11 cellular contexts compared by ENCODE assay signal in the genomic region with DNA sequence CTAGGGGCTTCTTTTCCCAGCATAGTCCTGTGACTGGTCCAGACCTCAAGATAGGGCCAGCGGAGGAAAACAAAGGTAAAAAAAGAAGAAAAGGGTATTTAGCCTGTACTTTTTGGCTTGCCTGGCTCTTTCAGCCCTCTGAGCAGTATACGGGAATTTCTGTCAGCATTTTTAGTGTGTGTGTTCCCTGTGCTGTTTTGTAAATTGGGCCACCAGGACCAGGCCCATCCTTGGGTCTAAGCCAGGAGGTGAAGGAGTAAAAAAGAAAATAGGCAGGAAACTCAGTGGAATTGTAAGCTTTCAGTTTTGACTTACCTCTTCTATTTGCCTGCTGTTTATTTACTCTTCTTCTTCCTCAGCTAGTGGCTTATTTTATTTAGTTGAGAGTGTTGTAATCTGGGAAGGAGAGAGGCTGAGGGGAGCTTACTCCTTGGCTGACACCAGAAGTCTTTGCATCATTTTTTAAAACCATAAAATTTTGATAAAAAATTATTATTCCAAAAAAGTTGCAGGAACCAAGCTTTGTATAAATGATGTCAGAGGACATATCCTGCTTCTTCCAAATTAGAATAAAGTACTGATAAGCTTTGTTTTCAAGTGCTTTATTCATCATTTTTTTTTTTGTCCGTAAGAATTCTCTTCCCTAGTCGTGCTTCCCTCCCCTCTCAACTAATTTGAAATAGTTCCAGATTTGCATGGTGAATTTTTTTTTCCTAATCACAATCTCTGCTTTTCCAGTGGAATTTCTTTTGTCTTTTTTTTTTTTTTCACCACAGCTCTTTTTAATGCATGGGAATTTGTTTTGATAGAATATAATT.
DNase-seq lines count a peak whose midpoint lies in the region; ATAC-seq and TF ChIP-seq lines count a peak whose summit lies in the region.
"Had no signal": no experiment of that assay in that cellular context is flagged by ENCODE, and none has a peak within 500 bp of the region (broad histone marks: within the 10 kb centered on the region; RNA-seq: fewer than 3 reads in every experiment).

No MANE protein-coding gene starts in this region.

- peaks cover 57% of the 10 kb centered on the region for H3K4me1 ChIP-seq in upper lobe of right lung

- peaks cover 3% of the 10 kb centered on the region for H3K36me3 Mint-ChIP-seq in activated naive CD4-positive, alpha-beta T cell treated with anti-CD3 and anti-CD28 coated beads, Interleukin-2, amount 50 U/mL, for 24 hours
- H3K36me3 Mint-ChIP-seq in activated naive CD4-positive, alpha-beta T cell treated with anti-CD3 and anti-CD28 coated beads, Interleukin-2, amount 10 ng/mL, durations not matched to agents 7 days and 5 days, result peaks cover 11% of the 10 kb centered on the region
- H3K36me3 Mint-ChIP-seq in nephron (ENCODE audit: low read depth), result no peaks in the 10 kb centered on the region

- DNase-seq in activated naive CD4-positive, alpha-beta T cell treated with anti-CD3 and anti-CD28 coated beads, Interleukin-2, amount 10 ng/mL, durations not matched to agents 7 days and 5 days, result no peak
- DNase-seq in fibroblast of peridontal ligament (ENCODE audit: extremely low read depth) (peak; percentile 41), upper lobe of right lung (no peak)
- DNase-seq: OCI-M1 had no signal

- H3K27me3 Mint-ChIP-seq in activated naive CD4-positive, alpha-beta T cell treated with anti-CD3 and anti-CD28 coated beads, Interleukin-2, amount 50 U/mL, for 24 hours, result no peaks in the 10 kb centered on the region
- no peaks in the 10 kb centered on the region for H3K27me3 Mint-ChIP-seq in activated naive CD4-positive, alpha-beta T cell treated with anti-CD3 and anti-CD28 coated beads, Interleukin-2, amount 10 ng/mL, durations not matched to agents 7 days and 5 days
- H3K27me3 Mint-ChIP-seq in nephron (ENCODE audit: low read depth), result no peaks in the 10 kb centered on the region

- H3K4me3 Mint-ChIP-seq in activated naive CD4-positive, alpha-beta T cell treated with anti-CD3 and anti-CD28 coated beads, Interleukin-2, amount 50 U/mL, for 24 hours, result no peak overlapping the region
- H3K4me3 Mint-ChIP-seq in activated naive CD4-positive, alpha-beta T cell treated with anti-CD3 and anti-CD28 coated beads, Interleukin-2, amount 10 ng/mL, durations not matched to agents 7 days and 5 days, result no peak overlapping the region
- H3K4me3 Mint-ChIP-seq in nephron, result no peak overlapping the region

- peaks cover 73% of the 10 kb centered on the region for H3K4me1 Mint-ChIP-seq in activated naive CD4-positive, alpha-beta T cell treated with anti-CD3 and anti-CD28 coated beads, Interleukin-2, amount 50 U/mL, for 24 hours
- peaks cover 33% of the 10 kb centered on the region for H3K4me1 Mint-ChIP-seq in activated naive CD4-positive, alpha-beta T cell treated with anti-CD3 and anti-CD28 coated beads, Interleukin-2, amount 10 ng/mL, durations not matched to agents 7 days and 5 days
- peaks cover 52% of the 10 kb centered on the region for H3K4me1 Mint-ChIP-seq in nephron

- CTCF ChIA-PET in activated naive CD4-positive, alpha-beta T cell treated with anti-CD3 and anti-CD28 coated beads, Interleukin-2, amount 10 ng/mL, durations not matched to agents 7 days and 5 days (lab: Charles Lee), result interaction anchor here (1.0 kb wide), 1 partner anchor 64 kb away, joined by 3 read pairs; no protein-coding TSS in a partner anchor

- no peaks in the 10 kb centered on the region for H3K9me3 Mint-ChIP-seq in activated naive CD4-positive, alpha-beta T cell treated with anti-CD3 and anti-CD28 coated beads, Interleukin-2, amount 50 U/mL, for 24 hours
- no peaks in the 10 kb centered on the region for H3K9me3 Mint-ChIP-seq in activated naive CD4-positive, alpha-beta T cell treated with anti-CD3 and anti-CD28 coated beads, Interleukin-2, amount 10 ng/mL, durations not matched to agents 7 days and 5 days
- no peaks in the 10 kb centered on the region for H3K9me3 Mint-ChIP-seq in nephron

- peak overlapping the region; percentile 39 for H3K27ac ChIP-seq in upper lobe of right lung
- H3K27ac ChIP-seq: 22Rv1 had no signal

- no peak for TF ChIP-seq CTCF in nephron (IDR thresholded peaks at IDR 0.05; ENCODE audit: unreplicated experiment in 3 of 3)
- TF ChIP-seq CTCF in upper lobe of right lung (IDR thresholded peaks at IDR 0.05), result no peak

- H3K4me3 ChIP-seq in upper lobe of right lung, result no peak overlapping the region

- H3K27ac Mint-ChIP-seq in activated naive CD4-positive, alpha-beta T cell treated with anti-CD3 and anti-CD28 coated beads, Interleukin-2, amount 50 U/mL, for 24 hours, result peak overlapping the region; percentile 12
- no peak overlapping the region for H3K27ac Mint-ChIP-seq in activated naive CD4-positive, alpha-beta T cell treated with anti-CD3 and anti-CD28 coated beads, Interleukin-2, amount 10 ng/mL, durations not matched to agents 7 days and 5 days
- H3K27ac Mint-ChIP-seq in nephron, result peak overlapping the region; percentile 22 to 75 (median 70)

- no peaks in the 10 kb centered on the region for H3K27me3 ChIP-seq in upper lobe of right lung

- no peak for ATAC-seq in upper lobe of right lung
- ATAC-seq in GM18858 (IDR thresholded peaks at IDR 0.05; ENCODE audit: unreplicated experiment), result no peak
- no peak for ATAC-seq in HG02678 (IDR thresholded peaks at IDR 0.05; ENCODE audit: unreplicated experiment)
- ATAC-seq in HG02623 (IDR thresholded peaks at IDR 0.05; ENCODE audit: unreplicated experiment), result no peak
- ATAC-seq: activated naive CD4-positive, alpha-beta T cell treated with anti-CD3 and anti-CD28 coated beads, Interleukin-2, amount 50 U/mL, for 72 hours had no signal

- H3K9me3 ChIP-seq in upper lobe of right lung, result no peaks in the 10 kb centered on the region

- intact Hi-C loops in upper lobe of right lung (cut with DNase I), result no loop called here

- H3K36me3 ChIP-seq in upper lobe of right lung, result no peaks in the 10 kb centered on the region
